In the genomic region with DNA sequence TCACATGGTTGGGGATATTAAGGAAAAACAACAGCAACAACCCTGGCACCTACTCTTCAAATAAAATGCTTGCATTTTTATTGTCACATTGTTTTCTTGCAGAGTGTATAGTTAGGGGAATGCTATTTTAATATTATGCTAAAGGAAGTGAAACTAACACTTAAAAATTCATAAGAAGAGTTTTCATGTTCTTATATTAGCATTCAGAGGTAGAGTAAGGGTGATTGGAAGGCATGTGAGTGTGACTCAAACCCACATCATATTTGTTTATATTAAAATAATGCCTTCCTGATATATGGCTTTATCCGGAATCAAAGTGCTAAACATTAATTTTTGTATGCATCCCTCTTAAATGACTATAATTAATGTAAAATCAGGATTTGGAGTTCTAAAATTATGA, we compare ENCODE assay signal across 8 cellular contexts. TPM values are rescaled to one million over a fixed set of nuclear protein-coding genes. Genes with fewer than 3 reads are reported as not detected.
DNase-seq lines count a peak whose midpoint lies in the region; ATAC-seq lines count a peak whose summit lies in the region.

No MANE protein-coding gene starts in this region.

- DNase-seq in dermis blood vessel endothelial cell (peak; percentile 17), SK-N-DZ (ENCODE audit: low spot score) (no peak), SKM-1 (lab: John Stamatoyannopoulos, UW; ENCODE audit: unreplicated experiment) (no peak), left colon (no peak)
- DNase-seq in central memory CD4-positive, alpha-beta T cell = no peak

- ATAC-seq in GM18511 (IDR thresholded peaks at IDR 0.05; ENCODE audit: unreplicated experiment) = peak; percentile 94
- ATAC-seq in GM21526 (IDR thresholded peaks at IDR 0.05; ENCODE audit: low FRiP score, unreplicated experiment) = peak; percentile 80
- ATAC-seq in HG03139 (IDR thresholded peaks at IDR 0.05; ENCODE audit: unreplicated experiment) = peak; percentile 95
- no peak for ATAC-seq in left colon

- intact Hi-C loops in left colon (cut with DNase I, micrococcal nuclease) = no loop called here

RNA-seq across cellular contexts. Expression of a gene that starts 59.8 kb away (rescaled TPM):
- 106 and 116 TPM in 2 replicates for total RNA-seq in dermis blood vessel endothelial cell
- not detected in 2 replicates for polyA plus RNA-seq in SK-N-DZ (2014; cell fraction: cytosol; rRNA removed)
- polyA plus RNA-seq in SK-N-DZ (2014; cell fraction: nucleus; rRNA removed) = not detected in 2 replicates
- total RNA-seq in left colon = 100 to 1,000 TPM in 1 of 2 donors, 10 to 100 TPM in 1; 72.8 to 119 TPM
